23 cellular contexts compared by ENCODE assay signal in the genomic region with DNA sequence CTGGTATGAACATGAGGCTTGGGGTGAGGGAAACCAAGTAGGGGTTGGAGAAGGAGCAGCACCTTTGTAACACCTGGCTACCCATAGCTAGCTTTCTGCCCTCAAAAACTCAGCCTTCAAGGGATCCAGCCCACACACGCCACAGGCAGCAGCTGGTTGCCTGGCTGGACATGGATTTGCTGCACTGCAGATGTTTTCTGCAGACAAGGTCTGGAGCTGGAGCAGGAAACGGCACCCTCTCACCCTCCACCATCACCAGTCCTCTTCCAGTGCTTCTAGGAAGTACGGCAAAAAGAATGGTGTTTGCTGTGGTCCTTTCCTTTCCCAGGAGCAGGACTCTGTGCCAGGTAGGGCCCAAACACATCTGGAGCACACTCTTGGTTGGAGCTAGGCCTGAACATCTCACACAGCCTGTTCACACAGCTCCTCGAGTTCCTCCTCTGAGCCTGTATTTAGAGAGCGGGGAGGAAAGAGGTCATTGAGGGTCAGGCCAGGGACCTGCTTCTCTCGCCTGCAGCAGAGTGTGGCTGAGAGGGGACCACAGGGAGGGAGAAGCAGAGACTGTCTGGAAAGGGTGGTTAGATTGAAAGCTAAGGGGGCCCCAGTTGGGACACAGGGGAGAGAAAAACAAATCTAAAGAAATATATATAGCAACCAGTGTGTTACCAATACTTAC. TPM values are rescaled to one million over a fixed set of nuclear protein-coding genes. Genes with fewer than 3 reads are reported as not detected.
DNase-seq lines count a peak whose midpoint lies in the region; ATAC-seq and TF ChIP-seq lines count a peak whose summit lies in the region.
"Had no signal": no experiment of that assay in that cellular context is flagged by ENCODE, and none has a peak within 500 bp of the region (broad histone marks: within the 10 kb centered on the region; RNA-seq: fewer than 3 reads in every experiment).

No MANE protein-coding gene starts in this region.

- H3K36me3 ChIP-seq in mammary epithelial cell (ENCODE audit: insufficient read depth, low read length): no peaks in the 10 kb centered on the region

- no peak for ATAC-seq in stimulated activated naive B cell treated with anti-CD40 and anti-IgM and Interleukin-4, amounts not matched to agents 10 μg/mL and 1 μg/mL and 100 μg/mL, for 72 hours (replicated peaks)
- ATAC-seq in left lobe of liver (no peak), GM21367 (IDR thresholded peaks at IDR 0.05; ENCODE audit: unreplicated experiment) (no peak)
- ATAC-seq: activated CD4-positive, CD25-positive, alpha-beta regulatory T cell treated with anti-CD3 and anti-CD28 coated beads, Interleukin-2, amount 50 U/mL, for 24 hours; left colon had no signal

- peaks cover 14% of the 10 kb centered on the region for H3K4me1 ChIP-seq in mammary epithelial cell (ENCODE audit: insufficient read depth, low read length)

- CTCF ChIA-PET in MCF 10A (lab: Yijun Ruan, JAX) (interaction anchor here (0.7 to 5.7 kb wide), 3 partner anchors 62 to 355 kb away, joined by 3 to 54 read pairs (median 4); partner anchors contain the start of gene RNF43), mammary epithelial cell (lab: Charles Lee; ENCODE audit: low non-redundant PET) (no interaction called here), RWPE1 (lab: Yijun Ruan, JAX) (interaction anchor here (1.0 to 2.1 kb wide), 3 partner anchors 9 to 105 kb away, joined by 3 to 5 read pairs (median 3); partner anchors contain the start of gene RNF43)

- no peaks in the 10 kb centered on the region for H4K20me1 ChIP-seq in mammary epithelial cell (ENCODE audit: insufficient read depth, low read length)

- BruUV-seq in MCF 10A (replicated peaks; lab: Mats Ljungman, UMichigan) (no TSS peak), mammary epithelial cell (replicated peaks; lab: Mats Ljungman, UMichigan) (no TSS peak)

- dilution Hi-C loops in mammary epithelial cell (cut with HindIII; ENCODE audit: low sequenced_read_pairs): no loop called here

- 78% methylated on average over 5 of the region's 6 CpGs for WGBS in mammary epithelial cell (ENCODE audit: low coverage, missing lambda C conversion rate)

- H3K36me3 Mint-ChIP-seq in MCF 10A (ENCODE audit: insufficient read depth, unreplicated experiment): peaks cover 28% of the 10 kb centered on the region
- H3K36me3 Mint-ChIP-seq in immature natural killer cell: peaks cover 2 to 14% (median 2%) of the 10 kb centered on the region in 3 donors
- peaks cover 14 to 25% of the 10 kb centered on the region in 2 donors for H3K36me3 Mint-ChIP-seq in stimulated activated naive B cell treated with anti-CD40 and anti-IgM and Interleukin-4, amounts not matched to agents 10 μg/mL and 1 μg/mL and 100 μg/mL, for 72 hours

- H3K4me3 Mint-ChIP-seq in MCF 10A (ENCODE audit: unreplicated experiment): no peak overlapping the region
- H3K4me3 Mint-ChIP-seq in immature natural killer cell: no peak overlapping the region
- no peak overlapping the region for H3K4me3 Mint-ChIP-seq in stimulated activated naive B cell treated with anti-CD40 and anti-IgM and Interleukin-4, amounts not matched to agents 10 μg/mL and 1 μg/mL and 100 μg/mL, for 72 hours

- H3K27me3 Mint-ChIP-seq in MCF 10A (ENCODE audit: insufficient read depth, unreplicated experiment) (no peaks in the 10 kb centered on the region), immature natural killer cell (ENCODE audit: low read depth in 3 of 3) (peaks cover 10 to 13% (median 10%) of the 10 kb centered on the region in 3 donors)
- no peaks in the 10 kb centered on the region for H3K27me3 Mint-ChIP-seq in stimulated activated naive B cell treated with anti-CD40 and anti-IgM and Interleukin-4, amounts not matched to agents 10 μg/mL and 1 μg/mL and 100 μg/mL, for 72 hours

- H3K4me3 ChIP-seq in mammary epithelial cell (replicated peaks in 1 of 3; ENCODE audit: insufficient read depth in 1 of 3, low read depth in 2 of 3, low read length in 3 of 3): no peak overlapping the region
- H3K4me3 ChIP-seq: esophagus muscularis mucosa, PC-9, right atrium auricular region, SJSA1 had no signal

- no peak for DNase-seq in MCF 10A (ENCODE audit: unreplicated experiment)
- no peak for DNase-seq in mammary epithelial cell
- no peak for DNase-seq in RWPE1 (ENCODE audit: low spot score)
- no peak for DNase-seq in immature natural killer cell
- no peak for DNase-seq in stimulated activated naive B cell treated with anti-CD40 and anti-IgM and Interleukin-4, amounts not matched to agents 10 μg/mL and 1 μg/mL and 100 μg/mL, for 72 hours
- no peak for DNase-seq in SHP77 treated with DMSO at 0.1 percent for 48 hours (lab: John Stamatoyannopoulos, UW)
- no peak for DNase-seq in left lobe of liver (ENCODE audit: low spot score)
- DNase-seq: activated effector memory CD4-positive, alpha-beta T cell treated with Interleukin-2 at 50 U/mL for 16 hours; anterior cingulate cortex; cerebellar nuclear complex; effector CD4-positive, alpha-beta T cell; H7; MM.1S; NCI-H1694 treated with DMSO at 0.1 percent for 48 hours; NCI-H82; PC-9; T-helper 9 cell had no signal

- no peaks in the 10 kb centered on the region for H3K9me3 ChIP-seq in mammary epithelial cell (replicated peaks; ENCODE audit: insufficient read depth, low read length)
- H3K9me3 ChIP-seq: esophagus muscularis mucosa, right atrium auricular region, SJSA1 had no signal

- intact Hi-C loops in MCF 10A (cut with micrococcal nuclease): no loop called here
- intact Hi-C loops in mammary epithelial cell (cut with micrococcal nuclease): no loop called here

- H3K9ac ChIP-seq in mammary epithelial cell (ENCODE audit: insufficient read depth, low read length): no peak overlapping the region

- TF ChIP-seq CTCF in MCF 10A (IDR thresholded peaks at IDR 0.05; ENCODE audit: unreplicated experiment) (no peak), mammary epithelial cell (conservative IDR thresholded peaks at IDR 0.05 in 1 of 2, IDR thresholded peaks at IDR 0.05 in 1 of 2; ENCODE audit: extremely low read depth in 1 of 2, insufficient read depth in 1 of 2, low read depth in 1 of 2, low read length in 2 of 2) (no peak), RWPE1 (conservative IDR thresholded peaks at IDR 0.05; ENCODE audit: low read depth) (no peak)

- no peak overlapping the region for H3K27ac ChIP-seq in mammary epithelial cell (ENCODE audit: insufficient read depth, low read depth, low read length)
- peak overlapping the region; percentile 1; the same call in 1 of the 2 replicates for H3K27ac ChIP-seq in RWPE1
- H3K27ac ChIP-seq: PC-9, right atrium auricular region, SJSA1 had no signal

- H2AFZ ChIP-seq in mammary epithelial cell (ENCODE audit: low read depth, low read length): no peak overlapping the region
- H2AFZ ChIP-seq: PC-9 had no signal

- no peaks in the 10 kb centered on the region for H3K27me3 ChIP-seq in mammary epithelial cell (ENCODE audit: insufficient read depth, low read length)
- H3K27me3 ChIP-seq: esophagus muscularis mucosa, right atrium auricular region had no signal

- peaks cover 14% of the 10 kb centered on the region for H3K79me2 ChIP-seq in mammary epithelial cell (ENCODE audit: insufficient read depth, low read length)

- H3K9me3 Mint-ChIP-seq in MCF 10A (ENCODE audit: unreplicated experiment) (no peaks in the 10 kb centered on the region), immature natural killer cell (no peaks in the 10 kb centered on the region)
- H3K9me3 Mint-ChIP-seq in stimulated activated naive B cell treated with anti-CD40 and anti-IgM and Interleukin-4, amounts not matched to agents 10 μg/mL and 1 μg/mL and 100 μg/mL, for 72 hours: no peaks in the 10 kb centered on the region

- no peak overlapping the region for H3K4me2 ChIP-seq in mammary epithelial cell (ENCODE audit: insufficient read depth, low read depth, low read length)
- H3K4me2 ChIP-seq: PC-9 had no signal

- in situ Hi-C loops in mammary epithelial cell (cut with MboI; ENCODE audit: low sequenced_read_pairs in 2 of 2): loop anchor here (5.0 to 10.0 kb wide), 2 partner anchors 60 to 63 kb away; partner anchors contain the start of gene RNF43 (in 2 of the 2)

- POLR2A ChIA-PET in MCF 10A (lab: Yijun Ruan, JAX): interaction anchor here (1.1 to 8.5 kb wide), 4 partner anchors 8 to 61 kb away, joined by 3 to 436 read pairs (median 32); partner anchors contain the start of gene RNF43
- POLR2A ChIA-PET in RWPE1 (lab: Yijun Ruan, JAX; ENCODE audit: low non-redundant PET): no interaction called here

- H3K27ac Mint-ChIP-seq in MCF 10A (ENCODE audit: low read depth, unreplicated experiment) (peak overlapping the region; percentile 0), immature natural killer cell (peak overlapping the region in 5 of 6 donors; percentile 75 to 99 (median 96))
- peak overlapping the region; percentile 33 for H3K27ac Mint-ChIP-seq in stimulated activated naive B cell treated with anti-CD40 and anti-IgM and Interleukin-4, amounts not matched to agents 10 μg/mL and 1 μg/mL and 100 μg/mL, for 72 hours

- H3K4me1 Mint-ChIP-seq in MCF 10A (ENCODE audit: insufficient read depth, unreplicated experiment) (peaks cover 7% of the 10 kb centered on the region), immature natural killer cell (peaks cover 31 to 56% of the 10 kb centered on the region in 2 donors)
- H3K4me1 Mint-ChIP-seq in stimulated activated naive B cell treated with anti-CD40 and anti-IgM and Interleukin-4, amounts not matched to agents 10 μg/mL and 1 μg/mL and 100 μg/mL, for 72 hours: peaks cover 14 to 33% of the 10 kb centered on the region in 2 donors

RNA-seq across cellular contexts. Expression of gene SUPT4H1, which starts 2.7 kb away (rescaled TPM):
- total RNA-seq in MCF 10A (2022) (63.4 and 90.8 TPM in 2 replicates), mammary epithelial cell (10 to 100 TPM; 32.3 to 55.3 TPM), left lobe of liver (40.0 TPM)
- polyA plus RNA-seq in mammary epithelial cell (94.7 TPM), immature natural killer cell (100 to 1,000 TPM; 133 to 170 (median 136) TPM)
- polyA minus RNA-seq in mammary epithelial cell: 126 TPM

RNA-seq across cellular contexts. Expression of gene TSPOAP1, which starts 26.1 kb away (rescaled TPM):
- total RNA-seq in MCF 10A (2022): not detected in 2 replicates
- under 1 TPM; 0.05 to 0.17 TPM for total RNA-seq in mammary epithelial cell
- not detected for polyA plus RNA-seq in mammary epithelial cell
- polyA minus RNA-seq in mammary epithelial cell: not detected
- 10 to 100 TPM in 1 of 3 donors, 1 to 10 TPM in 2; 7.1 to 32.1 (median 8.4) TPM for polyA plus RNA-seq in immature natural killer cell
- 6.5 TPM for total RNA-seq in left lobe of liver

Comparison
In these comparisons a context has a peak if more than half of its experiments do, and no peak if none do; other contexts are left out.
1. H3K27ac Mint-ChIP-seq: peak in every context shown above with its lines; median percentile 96 in immature natural killer cell; 33 in stimulated activated naive B cell treated with anti-CD40 and anti-IgM and Interleukin-4, amounts not matched to agents 10 μg/mL and 1 μg/mL and 100 μg/mL, for 72 hours; 0 in MCF 10A.